ENCODE assay signal across 28 cellular contexts in genomic region chr18:28652654-28653053, GRCh38.
"Had no signal": no experiment of that assay in that cellular context is flagged by ENCODE, and none has a peak within 500 bp of the region (broad histone marks: within the 10 kb centered on the region; RNA-seq: fewer than 3 reads in every experiment).

No MANE protein-coding gene starts in this region.

- H3K27ac ChIP-seq: ovary, parathyroid adenoma, psoas muscle, right lobe of liver, sigmoid colon, suprapubic skin, testis, tibial artery, transverse colon, upper lobe of right lung, uterus had no signal

- H3K9me3 ChIP-seq: ovary, psoas muscle, right lobe of liver, sigmoid colon, suprapubic skin, testis, tibial artery, transverse colon, upper lobe of right lung, uterus had no signal

- H3K4me3 ChIP-seq: ovary, psoas muscle, right lobe of liver, sigmoid colon, suprapubic skin, testis, tibial artery, transverse colon, upper lobe of right lung, uterus had no signal

- H3K27me3 ChIP-seq: ovary, right lobe of liver, sigmoid colon, suprapubic skin, testis, tibial artery, transverse colon, upper lobe of right lung, uterus had no signal

- ATAC-seq: naive thymus-derived CD8-positive, alpha-beta T cell; natural killer cell treated with Interleukin-12 subunit alpha and Interleukin-12 subunit beta and Interleukin-15 and Interleukin-18, amount 100 ng/mL, for 72 hours; psoas muscle; right cardiac atrium; right lobe of liver; stimulated activated memory B cell treated with anti-CD40 and anti-IgM and Interleukin-4, amounts not matched to agents 10 μg/mL and 1 μg/mL and 100 μg/mL, for 72 hours; stimulated activated naive CD8-positive, alpha-beta T cell treated with anti-CD3 and anti-CD28 coated beads, Interleukin-15, amount 100 ng/mL, for 72 hours; stimulated activated naive CD8-positive, alpha-beta T cell treated with anti-CD3 and anti-CD28 coated beads, Interleukin-15, Interleukin-2, amounts not matched to agents 100 U/mL and 50 U/mL, for 24 hours; upper lobe of right lung had no signal

- H2AFZ ChIP-seq: parathyroid adenoma had no signal

- DNase-seq: naive thymus-derived CD8-positive, alpha-beta T cell; nephron progenitor cell; occipital lobe; ovary; posterior cingulate gyrus; psoas muscle; right cardiac atrium; right lobe of liver; sigmoid colon; small intestine; stimulated activated CD4-positive, alpha-beta T cell treated with anti-CD3 and anti-CD28 coated beads, Interleukin-15, amount 100 ng/mL, for 24 hours; stimulated activated CD4-positive, alpha-beta T cell treated with anti-CD3 and anti-CD28 coated beads, Interleukin-2, amount 100 ng/mL, for 24 hours; stimulated activated CD4-positive, alpha-beta T cell treated with anti-CD3 and anti-CD28 coated beads, Interleukin-2, amount 100 ng/mL, for 48 hours; stimulated activated CD4-positive, alpha-beta T cell treated with anti-CD3 and anti-CD28 coated beads, Interleukin-4, amount 100 ng/mL, for 4 hours; stimulated activated CD8-positive, alpha-beta memory T cell treated with anti-CD3 and anti-CD28 coated beads, Interleukin-4, amount 100 ng/mL, for 48 hours; stimulated activated naive CD4-positive, alpha-beta T cell; stimulated activated naive CD8-positive, alpha-beta T cell treated with anti-CD3 and anti-CD28 coated beads, Interleukin-15, amount 100 ng/mL, for 72 hours; stimulated activated naive CD8-positive, alpha-beta T cell treated with anti-CD3 and anti-CD28 coated beads, Interleukin-15, Interleukin-2, amounts not matched to agents 100 U/mL and 50 U/mL, for 24 hours; substantia nigra; testis; tibial artery; transverse colon; upper lobe of right lung; uterus had no signal

- H3K9ac ChIP-seq: parathyroid adenoma had no signal

- H3K36me3 ChIP-seq: ovary, right lobe of liver, sigmoid colon, suprapubic skin, tibial artery, transverse colon, upper lobe of right lung, uterus had no signal

- H3K79me2 ChIP-seq: parathyroid adenoma had no signal

- H3K4me1 ChIP-seq: parathyroid adenoma, psoas muscle, right lobe of liver, sigmoid colon, suprapubic skin, testis, tibial artery, transverse colon, upper lobe of right lung, uterus had no signal
